13 cellular contexts compared by ENCODE assay signal in genomic region chr1:8825985-8826481, GRCh38. TPM values are rescaled to one million over a fixed set of nuclear protein-coding genes. Genes with fewer than 3 reads are reported as not detected.
A peak's percentile ranks its signal among the peaks of the same experiment; 100 is the strongest.
DNase-seq lines count a peak whose midpoint lies in the region; ATAC-seq and TF ChIP-seq lines count a peak whose summit lies in the region.
"Had no signal": no experiment of that assay in that cellular context is flagged by ENCODE, and none has a peak within 500 bp of the region (broad histone marks: within the 10 kb centered on the region; RNA-seq: fewer than 3 reads in every experiment).

No MANE protein-coding gene starts in this region.

- peaks cover 0 to 4% (median 0%) of the 10 kb centered on the region in 4 donors for H3K4me1 ChIP-seq in tibial artery

- no peaks in the 10 kb centered on the region for H3K27me3 ChIP-seq in tibial artery

- no peak overlapping the region for H3K4me3 Mint-ChIP-seq in activated CD8-positive, alpha-beta memory T cell treated with anti-CD3 and anti-CD28 coated beads, Interleukin-2, amount 10 ng/mL, durations not matched to agents 7 days and 5 days
- no peak overlapping the region for H3K4me3 Mint-ChIP-seq in T-helper 2 cell treated with Interferon-gamma antibody and Interleukin-4, amounts not matched to agents 5 μg/mL and 100 μg/mL, for 36 hours
- H3K4me3 Mint-ChIP-seq: stimulated activated naive CD8-positive, alpha-beta T cell treated with anti-CD3 and anti-CD28 coated beads, Interleukin-15, Interleukin-2, amounts not matched to agents 100 ng/mL and 50 ng/mL, for 24 hours had no signal

- TF ChIP-seq CTCF in cardiac fibroblast (IDR thresholded peaks at IDR 0.05; ENCODE audit: low read depth, low read length) (no peak), tibial artery (IDR thresholded peaks at IDR 0.05) (no peak)

- H3K36me3 ChIP-seq in tibial artery = no peaks in the 10 kb centered on the region

- H3K27ac Mint-ChIP-seq in activated CD8-positive, alpha-beta memory T cell treated with anti-CD3 and anti-CD28 coated beads, Interleukin-2, amount 10 ng/mL, durations not matched to agents 7 days and 5 days = no peak overlapping the region
- H3K27ac Mint-ChIP-seq in T-helper 2 cell treated with Interferon-gamma antibody and Interleukin-4, amounts not matched to agents 5 μg/mL and 100 μg/mL, for 36 hours = no peak overlapping the region
- H3K27ac Mint-ChIP-seq: stimulated activated naive CD8-positive, alpha-beta T cell treated with anti-CD3 and anti-CD28 coated beads, Interleukin-15, Interleukin-2, amounts not matched to agents 100 ng/mL and 50 ng/mL, for 24 hours had no signal

- H3K4me3 ChIP-seq in cardiac fibroblast (replicated peaks in 1 of 2; ENCODE audit: low read depth in 2 of 2, low read length in 2 of 2) = no peak overlapping the region
- H3K4me3 ChIP-seq in tibial artery = no peak overlapping the region

- H3K9me3 ChIP-seq in tibial artery = no peaks in the 10 kb centered on the region

- H3K36me3 Mint-ChIP-seq in activated CD8-positive, alpha-beta memory T cell treated with anti-CD3 and anti-CD28 coated beads, Interleukin-2, amount 10 ng/mL, durations not matched to agents 7 days and 5 days = no peaks in the 10 kb centered on the region
- H3K36me3 Mint-ChIP-seq in T-helper 2 cell treated with Interferon-gamma antibody and Interleukin-4, amounts not matched to agents 5 μg/mL and 100 μg/mL, for 36 hours (ENCODE audit: low read depth) = no peaks in the 10 kb centered on the region

- intact Hi-C loops in tibial artery (cut with DNase I; ENCODE audit: low total_unique reads) = no loop called here

- peaks cover 10% of the 10 kb centered on the region for H3K4me1 Mint-ChIP-seq in activated CD8-positive, alpha-beta memory T cell treated with anti-CD3 and anti-CD28 coated beads, Interleukin-2, amount 10 ng/mL, durations not matched to agents 7 days and 5 days
- H3K4me1 Mint-ChIP-seq in T-helper 2 cell treated with Interferon-gamma antibody and Interleukin-4, amounts not matched to agents 5 μg/mL and 100 μg/mL, for 36 hours (ENCODE audit: low read depth) = peaks cover 10% of the 10 kb centered on the region

- no peak for ATAC-seq in activated CD8-positive, alpha-beta memory T cell treated with anti-CD3 and anti-CD28 coated beads, Interleukin-2, amount 10 ng/mL, durations not matched to agents 7 days and 5 days

- H3K27ac ChIP-seq in tibial artery = no peak overlapping the region

- peaks cover 13% of the 10 kb centered on the region for H3K27me3 Mint-ChIP-seq in activated CD8-positive, alpha-beta memory T cell treated with anti-CD3 and anti-CD28 coated beads, Interleukin-2, amount 10 ng/mL, durations not matched to agents 7 days and 5 days
- peaks cover 11% of the 10 kb centered on the region for H3K27me3 Mint-ChIP-seq in T-helper 2 cell treated with Interferon-gamma antibody and Interleukin-4, amounts not matched to agents 5 μg/mL and 100 μg/mL, for 36 hours (ENCODE audit: low read depth)
- H3K27me3 Mint-ChIP-seq: stimulated activated naive CD8-positive, alpha-beta T cell treated with anti-CD3 and anti-CD28 coated beads, Interleukin-15, Interleukin-2, amounts not matched to agents 100 ng/mL and 50 ng/mL, for 24 hours had no signal

- TF ChIP-seq POLR2A in erythroblast (IDR thresholded peaks at IDR 0.05; ENCODE audit: low read length) = no peak

- CTCF ChIA-PET in activated CD8-positive, alpha-beta memory T cell treated with anti-CD3 and anti-CD28 coated beads, Interleukin-2, amount 10 ng/mL, durations not matched to agents 7 days and 5 days (lab: Charles Lee) = interaction anchor here (0.8 to 1.4 kb wide), 4 partner anchors 11 to 179 kb away, joined by 3 read pairs; no protein-coding TSS in a partner anchor

- DNase-seq in activated CD8-positive, alpha-beta memory T cell treated with anti-CD3 and anti-CD28 coated beads, Interleukin-2, amount 10 ng/mL, durations not matched to agents 7 days and 5 days = peak; percentile 35
- DNase-seq in activated CD8-positive, alpha-beta memory T cell treated with anti-CD3 and anti-CD28 coated beads, Interleukin-2, amount 50 U/mL, for 4 hours = no peak
- DNase-seq in cardiac fibroblast (ENCODE audit: low read depth in 2 of 2) = peak; percentile 74 to 85
- DNase-seq in kidney glomerular epithelial cell (lab: John Stamatoyannopoulos, UW) = peak; percentile 30
- DNase-seq in tibial artery = peak; percentile 26 to 62
- DNase-seq in T-helper 2 cell treated with Interferon-gamma antibody and Interleukin-4, amounts not matched to agents 5 μg/mL and 100 μg/mL, for 36 hours (ENCODE audit: low spot score) = no peak
- no peak for DNase-seq in globus pallidus (ENCODE audit: low spot score)
- DNase-seq in erythroblast (lab: John Stamatoyannopoulos, UW) = no peak
- DNase-seq: 8988T, GF-D8, glutamatergic neuron, NCI-H1417 had no signal

- no peaks in the 10 kb centered on the region for H3K9me3 Mint-ChIP-seq in activated CD8-positive, alpha-beta memory T cell treated with anti-CD3 and anti-CD28 coated beads, Interleukin-2, amount 10 ng/mL, durations not matched to agents 7 days and 5 days (ENCODE audit: low read depth)
- no peaks in the 10 kb centered on the region for H3K9me3 Mint-ChIP-seq in T-helper 2 cell treated with Interferon-gamma antibody and Interleukin-4, amounts not matched to agents 5 μg/mL and 100 μg/mL, for 36 hours
- H3K9me3 Mint-ChIP-seq: stimulated activated naive CD8-positive, alpha-beta T cell treated with anti-CD3 and anti-CD28 coated beads, Interleukin-15, Interleukin-2, amounts not matched to agents 100 ng/mL and 50 ng/mL, for 24 hours had no signal

RNA-seq across cellular contexts. Expression of gene RERE, which starts 8.6 kb away (rescaled TPM):
- 10 to 100 TPM; 38.3 TPM for total RNA-seq in activated CD8-positive, alpha-beta memory T cell treated with anti-CD3 and anti-CD28 coated beads, Interleukin-2, amount 10 ng/mL, durations not matched to agents 7 days and 5 days

RNA-seq across cellular contexts. Expression of gene ENO1, which starts 52.5 kb away (rescaled TPM):
- total RNA-seq in activated CD8-positive, alpha-beta memory T cell treated with anti-CD3 and anti-CD28 coated beads, Interleukin-2, amount 10 ng/mL, durations not matched to agents 7 days and 5 days = 1,000 to 10,000 TPM; 2,070 to 2,300 TPM

Comparison
In these comparisons a context has a peak if more than half of its experiments do, and no peak if none do; other contexts are left out.
1. DNase-seq: peak in activated CD8-positive, alpha-beta memory T cell treated with anti-CD3 and anti-CD28 coated beads, Interleukin-2, amount 10 ng/mL, durations not matched to agents 7 days and 5 days (single experiment), cardiac fibroblast (2 of 2), kidney glomerular epithelial cell (single experiment) and tibial artery (2 of 2); none in activated CD8-positive, alpha-beta memory T cell treated with anti-CD3 and anti-CD28 coated beads, Interleukin-2, amount 50 U/mL, for 4 hours (single experiment), T-helper 2 cell treated with Interferon-gamma antibody and Interleukin-4, amounts not matched to agents 5 μg/mL and 100 μg/mL, for 36 hours (single experiment), globus pallidus (single experiment) and erythroblast (0 of 2).